In the genomic region with DNA sequence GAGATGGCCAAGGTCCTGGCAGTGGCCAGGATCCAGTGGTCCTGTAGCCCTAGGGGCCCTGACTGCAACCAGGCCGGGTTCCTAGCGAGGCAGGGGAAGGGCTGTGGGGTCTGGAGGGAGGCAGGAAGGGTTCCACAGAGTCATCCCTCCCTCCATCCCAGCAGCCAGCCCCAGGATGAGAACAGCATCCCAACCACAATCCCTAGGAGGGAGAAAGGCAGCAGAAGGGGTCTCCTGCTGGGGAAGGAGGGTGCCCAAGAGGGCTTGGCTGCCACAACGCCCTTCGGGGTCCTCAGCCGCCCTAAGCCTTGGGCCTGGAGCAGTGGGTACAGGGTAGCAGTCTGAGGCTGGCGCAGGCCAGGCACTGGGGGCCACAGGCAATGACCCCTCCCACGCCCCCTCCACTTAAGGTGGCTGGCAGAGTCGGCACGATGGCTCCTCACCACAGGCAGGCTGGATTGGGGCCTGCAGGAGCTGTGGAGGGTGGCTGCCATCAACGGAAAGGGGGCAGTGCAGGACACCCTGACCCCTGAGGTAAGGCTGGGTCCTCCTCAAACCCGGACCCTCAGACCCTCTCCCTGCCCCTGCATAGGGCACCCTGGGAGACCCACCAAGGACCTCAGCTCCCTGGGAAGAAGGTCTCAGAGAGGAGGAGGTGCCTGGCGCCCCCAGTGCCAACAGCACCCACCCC, we compare ENCODE assay signal across 1 cellular context.
TF ChIP-seq lines count a peak whose summit lies in the region.

No MANE protein-coding gene starts in this region.

TF ChIP-seq in GM23338, 12 proteins besides CTCF, POLR2A, EP300 and RAD21:
- no peak for TF ChIP-seq ZNF114 (CRISPR knock-in tag; IDR thresholded peaks at IDR 0.05)
- TF ChIP-seq, protein P1, sequence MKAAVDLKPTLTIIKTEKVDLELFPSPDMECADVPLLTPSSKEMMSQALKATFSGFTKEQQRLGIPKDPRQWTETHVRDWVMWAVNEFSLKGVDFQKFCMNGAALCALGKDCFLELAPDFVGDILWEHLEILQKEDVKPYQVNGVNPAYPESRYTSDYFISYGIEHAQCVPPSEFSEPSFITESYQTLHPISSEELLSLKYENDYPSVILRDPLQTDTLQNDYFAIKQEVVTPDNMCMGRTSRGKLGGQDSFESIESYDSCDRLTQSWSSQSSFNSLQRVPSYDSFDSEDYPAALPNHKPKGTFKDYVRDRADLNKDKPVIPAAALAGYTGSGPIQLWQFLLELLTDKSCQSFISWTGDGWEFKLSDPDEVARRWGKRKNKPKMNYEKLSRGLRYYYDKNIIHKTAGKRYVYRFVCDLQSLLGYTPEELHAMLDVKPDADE (IDR thresholded peaks at IDR 0.05), result no peak
- no peak for TF ChIP-seq EZH2phosphoT487 (IDR thresholded peaks at IDR 0.05; ENCODE audit: unreplicated experiment)
- TF ChIP-seq, protein P2, sequence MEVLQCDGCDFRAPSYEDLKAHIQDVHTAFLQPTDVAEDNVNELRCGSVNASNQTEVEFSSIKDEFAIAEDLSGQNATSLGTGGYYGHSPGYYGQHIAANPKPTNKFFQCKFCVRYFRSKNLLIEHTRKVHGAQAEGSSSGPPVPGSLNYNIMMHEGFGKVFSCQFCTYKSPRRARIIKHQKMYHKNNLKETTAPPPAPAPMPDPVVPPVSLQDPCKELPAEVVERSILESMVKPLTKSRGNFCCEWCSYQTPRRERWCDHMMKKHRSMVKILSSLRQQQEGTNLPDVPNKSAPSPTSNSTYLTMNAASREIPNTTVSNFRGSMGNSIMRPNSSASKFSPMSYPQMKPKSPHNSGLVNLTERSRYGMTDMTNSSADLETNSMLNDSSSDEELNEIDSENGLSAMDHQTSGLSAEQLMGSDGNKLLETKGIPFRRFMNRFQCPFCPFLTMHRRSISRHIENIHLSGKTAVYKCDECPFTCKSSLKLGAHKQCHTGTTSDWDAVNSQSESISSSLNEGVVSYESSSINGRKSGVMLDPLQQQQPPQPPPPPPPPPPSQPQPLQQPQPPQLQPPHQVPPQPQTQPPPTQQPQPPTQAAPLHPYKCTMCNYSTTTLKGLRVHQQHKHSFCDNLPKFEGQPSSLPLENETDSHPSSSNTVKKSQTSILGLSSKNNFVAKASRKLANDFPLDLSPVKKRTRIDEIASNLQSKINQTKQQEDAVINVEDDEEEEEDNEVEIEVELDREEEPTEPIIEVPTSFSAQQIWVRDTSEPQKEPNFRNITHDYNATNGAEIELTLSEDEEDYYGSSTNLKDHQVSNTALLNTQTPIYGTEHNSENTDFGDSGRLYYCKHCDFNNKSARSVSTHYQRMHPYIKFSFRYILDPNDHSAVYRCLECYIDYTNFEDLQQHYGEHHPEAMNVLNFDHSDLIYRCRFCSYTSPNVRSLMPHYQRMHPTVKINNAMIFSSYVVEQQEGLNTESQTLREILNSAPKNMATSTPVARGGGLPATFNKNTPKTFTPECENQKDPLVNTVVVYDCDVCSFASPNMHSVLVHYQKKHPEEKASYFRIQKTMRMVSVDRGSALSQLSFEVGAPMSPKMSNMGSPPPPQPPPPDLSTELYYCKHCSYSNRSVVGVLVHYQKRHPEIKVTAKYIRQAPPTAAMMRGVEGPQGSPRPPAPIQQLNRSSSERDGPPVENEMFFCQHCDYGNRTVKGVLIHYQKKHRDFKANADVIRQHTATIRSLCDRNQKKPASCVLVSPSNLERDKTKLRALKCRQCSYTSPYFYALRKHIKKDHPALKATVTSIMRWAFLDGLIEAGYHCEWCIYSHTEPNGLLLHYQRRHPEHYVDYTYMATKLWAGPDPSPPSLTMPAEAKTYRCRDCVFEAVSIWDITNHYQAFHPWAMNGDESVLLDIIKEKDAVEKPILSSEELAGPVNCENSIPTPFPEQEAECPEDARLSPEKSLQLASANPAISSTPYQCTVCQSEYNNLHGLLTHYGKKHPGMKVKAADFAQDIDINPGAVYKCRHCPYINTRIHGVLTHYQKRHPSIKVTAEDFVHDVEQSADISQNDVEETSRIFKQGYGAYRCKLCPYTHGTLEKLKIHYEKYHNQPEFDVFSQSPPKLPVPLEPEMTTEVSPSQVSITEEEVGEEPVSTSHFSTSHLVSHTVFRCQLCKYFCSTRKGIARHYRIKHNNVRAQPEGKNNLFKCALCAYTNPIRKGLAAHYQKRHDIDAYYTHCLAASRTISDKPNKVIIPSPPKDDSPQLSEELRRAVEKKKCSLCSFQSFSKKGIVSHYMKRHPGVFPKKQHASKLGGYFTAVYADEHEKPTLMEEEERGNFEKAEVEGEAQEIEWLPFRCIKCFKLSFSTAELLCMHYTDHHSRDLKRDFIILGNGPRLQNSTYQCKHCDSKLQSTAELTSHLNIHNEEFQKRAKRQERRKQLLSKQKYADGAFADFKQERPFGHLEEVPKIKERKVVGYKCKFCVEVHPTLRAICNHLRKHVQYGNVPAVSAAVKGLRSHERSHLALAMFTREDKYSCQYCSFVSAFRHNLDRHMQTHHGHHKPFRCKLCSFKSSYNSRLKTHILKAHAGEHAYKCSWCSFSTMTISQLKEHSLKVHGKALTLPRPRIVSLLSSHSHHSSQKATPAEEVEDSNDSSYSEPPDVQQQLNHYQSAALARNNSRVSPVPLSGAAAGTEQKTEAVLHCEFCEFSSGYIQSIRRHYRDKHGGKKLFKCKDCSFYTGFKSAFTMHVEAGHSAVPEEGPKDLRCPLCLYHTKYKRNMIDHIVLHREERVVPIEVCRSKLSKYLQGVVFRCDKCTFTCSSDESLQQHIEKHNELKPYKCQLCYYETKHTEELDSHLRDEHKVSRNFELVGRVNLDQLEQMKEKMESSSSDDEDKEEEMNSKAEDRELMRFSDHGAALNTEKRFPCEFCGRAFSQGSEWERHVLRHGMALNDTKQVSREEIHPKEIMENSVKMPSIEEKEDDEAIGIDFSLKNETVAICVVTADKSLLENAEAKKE (CRISPR knock-in tag; IDR thresholded peaks at IDR 0.05), result no peak
- TF ChIP-seq POLR2AphosphoS5 (IDR thresholded peaks at IDR 0.05; ENCODE audit: low read depth), result no peak
- no peak for TF ChIP-seq ZNF331 (CRISPR knock-in tag; IDR thresholded peaks at IDR 0.05; ENCODE audit: low read depth)
- TF ChIP-seq EZH2 (IDR thresholded peaks at IDR 0.05; ENCODE audit: low read depth, unreplicated experiment), result no peak
- no peak for TF ChIP-seq NANOG (IDR thresholded peaks at IDR 0.05; ENCODE audit: borderline replicate concordance)
- no peak for TF ChIP-seq CREB1 (CRISPR knock-in tag; IDR thresholded peaks at IDR 0.05; ENCODE audit: low read depth)
- no peak for TF ChIP-seq STAT1 (IDR thresholded peaks at IDR 0.05; ENCODE audit: unreplicated experiment)
- TF ChIP-seq, protein P3, sequence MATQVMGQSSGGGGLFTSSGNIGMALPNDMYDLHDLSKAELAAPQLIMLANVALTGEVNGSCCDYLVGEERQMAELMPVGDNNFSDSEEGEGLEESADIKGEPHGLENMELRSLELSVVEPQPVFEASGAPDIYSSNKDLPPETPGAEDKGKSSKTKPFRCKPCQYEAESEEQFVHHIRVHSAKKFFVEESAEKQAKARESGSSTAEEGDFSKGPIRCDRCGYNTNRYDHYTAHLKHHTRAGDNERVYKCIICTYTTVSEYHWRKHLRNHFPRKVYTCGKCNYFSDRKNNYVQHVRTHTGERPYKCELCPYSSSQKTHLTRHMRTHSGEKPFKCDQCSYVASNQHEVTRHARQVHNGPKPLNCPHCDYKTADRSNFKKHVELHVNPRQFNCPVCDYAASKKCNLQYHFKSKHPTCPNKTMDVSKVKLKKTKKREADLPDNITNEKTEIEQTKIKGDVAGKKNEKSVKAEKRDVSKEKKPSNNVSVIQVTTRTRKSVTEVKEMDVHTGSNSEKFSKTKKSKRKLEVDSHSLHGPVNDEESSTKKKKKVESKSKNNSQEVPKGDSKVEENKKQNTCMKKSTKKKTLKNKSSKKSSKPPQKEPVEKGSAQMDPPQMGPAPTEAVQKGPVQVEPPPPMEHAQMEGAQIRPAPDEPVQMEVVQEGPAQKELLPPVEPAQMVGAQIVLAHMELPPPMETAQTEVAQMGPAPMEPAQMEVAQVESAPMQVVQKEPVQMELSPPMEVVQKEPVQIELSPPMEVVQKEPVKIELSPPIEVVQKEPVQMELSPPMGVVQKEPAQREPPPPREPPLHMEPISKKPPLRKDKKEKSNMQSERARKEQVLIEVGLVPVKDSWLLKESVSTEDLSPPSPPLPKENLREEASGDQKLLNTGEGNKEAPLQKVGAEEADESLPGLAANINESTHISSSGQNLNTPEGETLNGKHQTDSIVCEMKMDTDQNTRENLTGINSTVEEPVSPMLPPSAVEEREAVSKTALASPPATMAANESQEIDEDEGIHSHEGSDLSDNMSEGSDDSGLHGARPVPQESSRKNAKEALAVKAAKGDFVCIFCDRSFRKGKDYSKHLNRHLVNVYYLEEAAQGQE (IDR thresholded peaks at IDR 0.05; ENCODE audit: unreplicated experiment), result no peak
- no peak for TF ChIP-seq JUNB (IDR thresholded peaks at IDR 0.05; ENCODE audit: unreplicated experiment)
